ENCODE assay signal across 1 cellular context in the genomic region with DNA sequence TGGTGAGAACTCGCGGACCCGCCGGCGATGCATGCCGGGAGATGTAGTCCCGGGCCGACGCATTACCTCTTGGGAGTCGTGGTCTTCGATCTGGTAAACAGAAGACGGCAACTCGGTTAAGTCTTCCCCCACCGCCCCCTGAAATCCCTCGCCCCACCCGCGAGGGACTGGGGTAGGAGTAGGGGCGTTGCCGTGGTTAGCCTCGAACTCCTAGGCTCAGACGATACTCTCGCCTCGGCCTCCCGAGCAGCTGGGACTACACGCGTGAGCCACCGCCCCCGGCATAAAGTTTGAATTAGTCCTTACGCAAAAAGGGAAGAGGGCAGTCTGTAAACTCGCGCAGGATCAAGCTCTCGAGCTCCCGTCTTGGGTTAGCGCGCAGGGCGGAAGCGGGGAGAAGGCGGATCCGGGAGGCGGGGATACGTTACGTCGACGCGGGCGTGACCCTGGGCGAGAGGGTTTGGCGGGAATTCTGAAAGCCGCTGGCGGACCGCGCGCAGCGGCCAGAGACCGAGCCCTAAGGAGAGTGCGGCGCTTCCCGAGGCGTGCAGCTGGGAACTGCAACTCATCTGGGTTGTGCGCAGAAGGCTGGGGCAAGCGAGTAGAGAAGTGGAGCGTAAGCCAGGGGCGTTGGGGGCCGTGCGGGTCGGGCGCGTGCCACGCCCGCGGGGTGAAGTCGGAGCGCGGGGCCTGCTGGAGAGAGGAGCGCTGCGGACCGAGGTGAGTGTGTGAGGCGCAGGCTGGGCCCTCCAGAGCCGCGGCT.
TF ChIP-seq lines count a peak whose summit lies in the region.

A gene (plus strand): TSS at position 469 of the 763 bp plus-strand sequence. CDS start 3,585 bp downstream, outside the sequence.

TF ChIP-seq in GM12878, 131 proteins besides CTCF, POLR2A, EP300 and RAD21 (continued from another document and continues in another):
- peak; percentile 27 for TF ChIP-seq SMAD1 (IDR thresholded peaks at IDR 0.05; ENCODE audit: low read depth, partially characterized antibody)
- TF ChIP-seq, protein P1, sequence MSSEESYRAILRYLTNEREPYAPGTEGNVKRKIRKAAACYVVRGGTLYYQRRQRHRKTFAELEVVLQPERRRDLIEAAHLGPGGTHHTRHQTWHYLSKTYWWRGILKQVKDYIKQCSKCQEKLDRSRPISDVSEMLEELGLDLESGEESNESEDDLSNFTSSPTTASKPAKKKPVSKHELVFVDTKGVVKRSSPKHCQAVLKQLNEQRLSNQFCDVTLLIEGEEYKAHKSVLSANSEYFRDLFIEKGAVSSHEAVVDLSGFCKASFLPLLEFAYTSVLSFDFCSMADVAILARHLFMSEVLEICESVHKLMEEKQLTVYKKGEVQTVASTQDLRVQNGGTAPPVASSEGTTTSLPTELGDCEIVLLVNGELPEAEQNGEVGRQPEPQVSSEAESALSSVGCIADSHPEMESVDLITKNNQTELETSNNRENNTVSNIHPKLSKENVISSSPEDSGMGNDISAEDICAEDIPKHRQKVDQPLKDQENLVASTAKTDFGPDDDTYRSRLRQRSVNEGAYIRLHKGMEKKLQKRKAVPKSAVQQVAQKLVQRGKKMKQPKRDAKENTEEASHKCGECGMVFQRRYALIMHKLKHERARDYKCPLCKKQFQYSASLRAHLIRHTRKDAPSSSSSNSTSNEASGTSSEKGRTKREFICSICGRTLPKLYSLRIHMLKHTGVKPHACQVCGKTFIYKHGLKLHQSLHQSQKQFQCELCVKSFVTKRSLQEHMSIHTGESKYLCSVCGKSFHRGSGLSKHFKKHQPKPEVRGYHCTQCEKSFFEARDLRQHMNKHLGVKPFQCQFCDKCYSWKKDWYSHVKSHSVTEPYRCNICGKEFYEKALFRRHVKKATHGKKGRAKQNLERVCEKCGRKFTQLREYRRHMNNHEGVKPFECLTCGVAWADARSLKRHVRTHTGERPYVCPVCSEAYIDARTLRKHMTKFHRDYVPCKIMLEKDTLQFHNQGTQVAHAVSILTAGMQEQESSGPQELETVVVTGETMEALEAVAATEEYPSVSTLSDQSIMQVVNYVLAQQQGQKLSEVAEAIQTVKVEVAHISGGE (CRISPR knock-in tag; IDR thresholded peaks at IDR 0.05): no peak
- TF ChIP-seq MEF2B (IDR thresholded peaks at IDR 0.05; ENCODE audit: partially characterized antibody, poor library complexity, severe bottlenecking): peak; percentile 25
- no peak for TF ChIP-seq BMI1 (IDR thresholded peaks at IDR 0.05; ENCODE audit: borderline replicate concordance)
- TF ChIP-seq NBN (IDR thresholded peaks at IDR 0.05): peak; percentile 79; the same call in 1 of the 2 replicates
- no peak for TF ChIP-seq NFXL1 (IDR thresholded peaks at IDR 0.05; ENCODE audit: borderline replicate concordance)
- no peak for TF ChIP-seq BCL11A (IDR thresholded peaks at IDR 0.05; ENCODE audit: low read depth, low read length)
- TF ChIP-seq, protein P2, sequence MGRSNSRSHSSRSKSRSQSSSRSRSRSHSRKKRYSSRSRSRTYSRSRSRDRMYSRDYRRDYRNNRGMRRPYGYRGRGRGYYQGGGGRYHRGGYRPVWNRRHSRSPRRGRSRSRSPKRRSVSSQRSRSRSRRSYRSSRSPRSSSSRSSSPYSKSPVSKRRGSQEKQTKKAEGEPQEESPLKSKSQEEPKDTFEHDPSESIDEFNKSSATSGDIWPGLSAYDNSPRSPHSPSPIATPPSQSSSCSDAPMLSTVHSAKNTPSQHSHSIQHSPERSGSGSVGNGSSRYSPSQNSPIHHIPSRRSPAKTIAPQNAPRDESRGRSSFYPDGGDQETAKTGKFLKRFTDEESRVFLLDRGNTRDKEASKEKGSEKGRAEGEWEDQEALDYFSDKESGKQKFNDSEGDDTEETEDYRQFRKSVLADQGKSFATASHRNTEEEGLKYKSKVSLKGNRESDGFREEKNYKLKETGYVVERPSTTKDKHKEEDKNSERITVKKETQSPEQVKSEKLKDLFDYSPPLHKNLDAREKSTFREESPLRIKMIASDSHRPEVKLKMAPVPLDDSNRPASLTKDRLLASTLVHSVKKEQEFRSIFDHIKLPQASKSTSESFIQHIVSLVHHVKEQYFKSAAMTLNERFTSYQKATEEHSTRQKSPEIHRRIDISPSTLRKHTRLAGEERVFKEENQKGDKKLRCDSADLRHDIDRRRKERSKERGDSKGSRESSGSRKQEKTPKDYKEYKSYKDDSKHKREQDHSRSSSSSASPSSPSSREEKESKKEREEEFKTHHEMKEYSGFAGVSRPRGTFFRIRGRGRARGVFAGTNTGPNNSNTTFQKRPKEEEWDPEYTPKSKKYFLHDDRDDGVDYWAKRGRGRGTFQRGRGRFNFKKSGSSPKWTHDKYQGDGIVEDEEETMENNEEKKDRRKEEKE (IDR thresholded peaks at IDR 0.05): no peak
- TF ChIP-seq MYC (IDR thresholded peaks at IDR 0.05; ENCODE audit: insufficient read depth, insufficient read length, insufficient replicate concordance, low read length, severe bottlenecking): peak; percentile 90
- TF ChIP-seq ZSCAN29 (IDR thresholded peaks at IDR 0.05): no peak
- no peak for TF ChIP-seq RELA (IDR thresholded peaks at IDR 0.05; ENCODE audit: borderline replicate concordance, partially characterized antibody)
- no peak for TF ChIP-seq MTA2 (IDR thresholded peaks at IDR 0.05; ENCODE audit: low read depth)
- TF ChIP-seq SMC3 (IDR thresholded peaks at IDR 0.05; ENCODE audit: borderline replicate concordance, low read length): no peak
- TF ChIP-seq, protein P3, sequence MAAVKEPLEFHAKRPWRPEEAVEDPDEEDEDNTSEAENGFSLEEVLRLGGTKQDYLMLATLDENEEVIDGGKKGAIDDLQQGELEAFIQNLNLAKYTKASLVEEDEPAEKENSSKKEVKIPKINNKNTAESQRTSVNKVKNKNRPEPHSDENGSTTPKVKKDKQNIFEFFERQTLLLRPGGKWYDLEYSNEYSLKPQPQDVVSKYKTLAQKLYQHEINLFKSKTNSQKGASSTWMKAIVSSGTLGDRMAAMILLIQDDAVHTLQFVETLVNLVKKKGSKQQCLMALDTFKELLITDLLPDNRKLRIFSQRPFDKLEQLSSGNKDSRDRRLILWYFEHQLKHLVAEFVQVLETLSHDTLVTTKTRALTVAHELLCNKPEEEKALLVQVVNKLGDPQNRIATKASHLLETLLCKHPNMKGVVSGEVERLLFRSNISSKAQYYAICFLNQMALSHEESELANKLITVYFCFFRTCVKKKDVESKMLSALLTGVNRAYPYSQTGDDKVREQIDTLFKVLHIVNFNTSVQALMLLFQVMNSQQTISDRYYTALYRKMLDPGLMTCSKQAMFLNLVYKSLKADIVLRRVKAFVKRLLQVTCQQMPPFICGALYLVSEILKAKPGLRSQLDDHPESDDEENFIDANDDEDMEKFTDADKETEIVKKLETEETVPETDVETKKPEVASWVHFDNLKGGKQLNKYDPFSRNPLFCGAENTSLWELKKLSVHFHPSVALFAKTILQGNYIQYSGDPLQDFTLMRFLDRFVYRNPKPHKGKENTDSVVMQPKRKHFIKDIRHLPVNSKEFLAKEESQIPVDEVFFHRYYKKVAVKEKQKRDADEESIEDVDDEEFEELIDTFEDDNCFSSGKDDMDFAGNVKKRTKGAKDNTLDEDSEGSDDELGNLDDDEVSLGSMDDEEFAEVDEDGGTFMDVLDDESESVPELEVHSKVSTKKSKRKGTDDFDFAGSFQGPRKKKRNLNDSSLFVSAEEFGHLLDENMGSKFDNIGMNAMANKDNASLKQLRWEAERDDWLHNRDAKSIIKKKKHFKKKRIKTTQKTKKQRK (IDR thresholded peaks at IDR 0.05; ENCODE audit: low read depth, low read length): no peak
- peak; percentile 17; the same call in 1 of the 2 replicates for TF ChIP-seq SMARCA5 (IDR thresholded peaks at IDR 0.05)
- peak; percentile 84; the same call in 1 of the 2 replicates for TF ChIP-seq RB1 (IDR thresholded peaks at IDR 0.05; ENCODE audit: borderline replicate concordance)
- TF ChIP-seq ZNF217 (IDR thresholded peaks at IDR 0.05): no peak
- TF ChIP-seq, protein P4, sequence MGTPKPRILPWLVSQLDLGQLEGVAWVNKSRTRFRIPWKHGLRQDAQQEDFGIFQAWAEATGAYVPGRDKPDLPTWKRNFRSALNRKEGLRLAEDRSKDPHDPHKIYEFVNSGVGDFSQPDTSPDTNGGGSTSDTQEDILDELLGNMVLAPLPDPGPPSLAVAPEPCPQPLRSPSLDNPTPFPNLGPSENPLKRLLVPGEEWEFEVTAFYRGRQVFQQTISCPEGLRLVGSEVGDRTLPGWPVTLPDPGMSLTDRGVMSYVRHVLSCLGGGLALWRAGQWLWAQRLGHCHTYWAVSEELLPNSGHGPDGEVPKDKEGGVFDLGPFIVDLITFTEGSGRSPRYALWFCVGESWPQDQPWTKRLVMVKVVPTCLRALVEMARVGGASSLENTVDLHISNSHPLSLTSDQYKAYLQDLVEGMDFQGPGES (IDR thresholded peaks at IDR 0.05): no peak
- TF ChIP-seq CHD1 (IDR thresholded peaks at IDR 0.05; ENCODE audit: low read depth, low read length): no peak
- TF ChIP-seq PAX8 (IDR thresholded peaks at IDR 0.05): no peak
- TF ChIP-seq TAF1 (IDR thresholded peaks at IDR 0.05; ENCODE audit: borderline replicate concordance, low read depth, low read length): peak; percentile 53; the same call in 1 of the 2 replicates
- TF ChIP-seq TBL1XR1 (IDR thresholded peaks at IDR 0.05; ENCODE audit: low read depth, low read length): peak; percentile 58; the same call in 1 of the 2 replicates
- peak; percentile 82; the same call in 1 of the 2 replicates for TF ChIP-seq CHD2 (IDR thresholded peaks at IDR 0.05; ENCODE audit: borderline replicate concordance, low read depth, low read length)
- TF ChIP-seq CHD4 (IDR thresholded peaks at IDR 0.05): no peak
- TF ChIP-seq SP1 (IDR thresholded peaks at IDR 0.05; ENCODE audit: low read depth, low read length): peak; percentile 58
- peak; percentile 65 for TF ChIP-seq KLF5 (IDR thresholded peaks at IDR 0.05; ENCODE audit: partially characterized antibody)
- no peak for TF ChIP-seq ZZZ3 (IDR thresholded peaks at IDR 0.05; ENCODE audit: control insufficient read depth, insufficient read length, low read depth)
- TF ChIP-seq CREB1 (IDR thresholded peaks at IDR 0.05; ENCODE audit: low read depth): peak; percentile 90
- no peak for TF ChIP-seq YBX1 (IDR thresholded peaks at IDR 0.05)
- TF ChIP-seq, protein P5, sequence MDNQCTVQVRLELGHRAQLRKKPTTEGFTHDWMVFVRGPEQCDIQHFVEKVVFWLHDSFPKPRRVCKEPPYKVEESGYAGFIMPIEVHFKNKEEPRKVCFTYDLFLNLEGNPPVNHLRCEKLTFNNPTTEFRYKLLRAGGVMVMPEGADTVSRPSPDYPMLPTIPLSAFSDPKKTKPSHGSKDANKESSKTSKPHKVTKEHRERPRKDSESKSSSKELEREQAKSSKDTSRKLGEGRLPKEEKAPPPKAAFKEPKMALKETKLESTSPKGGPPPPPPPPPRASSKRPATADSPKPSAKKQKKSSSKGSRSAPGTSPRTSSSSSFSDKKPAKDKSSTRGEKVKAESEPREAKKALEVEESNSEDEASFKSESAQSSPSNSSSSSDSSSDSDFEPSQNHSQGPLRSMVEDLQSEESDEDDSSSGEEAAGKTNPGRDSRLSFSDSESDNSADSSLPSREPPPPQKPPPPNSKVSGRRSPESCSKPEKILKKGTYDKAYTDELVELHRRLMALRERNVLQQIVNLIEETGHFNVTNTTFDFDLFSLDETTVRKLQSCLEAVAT (IDR thresholded peaks at IDR 0.05): peak; percentile 71; the same call in 1 of the 2 replicates
- TF ChIP-seq, protein P6, sequence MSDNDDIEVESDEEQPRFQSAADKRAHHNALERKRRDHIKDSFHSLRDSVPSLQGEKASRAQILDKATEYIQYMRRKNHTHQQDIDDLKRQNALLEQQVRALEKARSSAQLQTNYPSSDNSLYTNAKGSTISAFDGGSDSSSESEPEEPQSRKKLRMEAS (IDR thresholded peaks at IDR 0.05; ENCODE audit: low read depth, low read length): peak; percentile 78; the same call in 1 of the 2 replicates
- no peak for TF ChIP-seq CBX5 (IDR thresholded peaks at IDR 0.05; ENCODE audit: low read depth)
- TF ChIP-seq IKZF1 (conservative IDR thresholded peaks at IDR 0.05): no peak; the same call in none of the 2 replicates
- TF ChIP-seq HDAC2 (IDR thresholded peaks at IDR 0.05): peak; percentile 98
- TF ChIP-seq, protein P7, sequence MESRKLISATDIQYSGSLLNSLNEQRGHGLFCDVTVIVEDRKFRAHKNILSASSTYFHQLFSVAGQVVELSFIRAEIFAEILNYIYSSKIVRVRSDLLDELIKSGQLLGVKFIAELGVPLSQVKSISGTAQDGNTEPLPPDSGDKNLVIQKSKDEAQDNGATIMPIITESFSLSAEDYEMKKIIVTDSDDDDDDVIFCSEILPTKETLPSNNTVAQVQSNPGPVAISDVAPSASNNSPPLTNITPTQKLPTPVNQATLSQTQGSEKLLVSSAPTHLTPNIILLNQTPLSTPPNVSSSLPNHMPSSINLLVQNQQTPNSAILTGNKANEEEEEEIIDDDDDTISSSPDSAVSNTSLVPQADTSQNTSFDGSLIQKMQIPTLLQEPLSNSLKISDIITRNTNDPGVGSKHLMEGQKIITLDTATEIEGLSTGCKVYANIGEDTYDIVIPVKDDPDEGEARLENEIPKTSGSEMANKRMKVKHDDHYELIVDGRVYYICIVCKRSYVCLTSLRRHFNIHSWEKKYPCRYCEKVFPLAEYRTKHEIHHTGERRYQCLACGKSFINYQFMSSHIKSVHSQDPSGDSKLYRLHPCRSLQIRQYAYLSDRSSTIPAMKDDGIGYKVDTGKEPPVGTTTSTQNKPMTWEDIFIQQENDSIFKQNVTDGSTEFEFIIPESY (IDR thresholded peaks at IDR 0.05): no peak
- no peak for TF ChIP-seq TCF7 (IDR thresholded peaks at IDR 0.05; ENCODE audit: borderline replicate concordance)
- TF ChIP-seq MYB (IDR thresholded peaks at IDR 0.05; ENCODE audit: borderline replicate concordance, low read depth, low read length): no peak
- peak; percentile 3; the same call in 1 of the 2 replicates for TF ChIP-seq BACH1 (IDR thresholded peaks at IDR 0.05; ENCODE audit: borderline replicate concordance)
- no peak for TF ChIP-seq JUND (IDR thresholded peaks at IDR 0.05; ENCODE audit: low read depth, low read length)
- no peak for TF ChIP-seq NR2C2 (IDR thresholded peaks at IDR 0.05; ENCODE audit: borderline replicate concordance, control insufficient read depth, insufficient read length, low read depth)
- TF ChIP-seq EZH2 (IDR thresholded peaks at IDR 0.05; ENCODE audit: borderline replicate concordance, control insufficient read depth, low read depth, low read length): no peak
- TF ChIP-seq, protein P8, sequence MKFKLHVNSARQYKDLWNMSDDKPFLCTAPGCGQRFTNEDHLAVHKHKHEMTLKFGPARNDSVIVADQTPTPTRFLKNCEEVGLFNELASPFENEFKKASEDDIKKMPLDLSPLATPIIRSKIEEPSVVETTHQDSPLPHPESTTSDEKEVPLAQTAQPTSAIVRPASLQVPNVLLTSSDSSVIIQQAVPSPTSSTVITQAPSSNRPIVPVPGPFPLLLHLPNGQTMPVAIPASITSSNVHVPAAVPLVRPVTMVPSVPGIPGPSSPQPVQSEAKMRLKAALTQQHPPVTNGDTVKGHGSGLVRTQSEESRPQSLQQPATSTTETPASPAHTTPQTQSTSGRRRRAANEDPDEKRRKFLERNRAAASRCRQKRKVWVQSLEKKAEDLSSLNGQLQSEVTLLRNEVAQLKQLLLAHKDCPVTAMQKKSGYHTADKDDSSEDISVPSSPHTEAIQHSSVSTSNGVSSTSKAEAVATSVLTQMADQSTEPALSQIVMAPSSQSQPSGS (IDR thresholded peaks at IDR 0.05; ENCODE audit: low read length): no peak
